Comparison of ENCODE assay signal across 11 cellular contexts in the genomic region with DNA sequence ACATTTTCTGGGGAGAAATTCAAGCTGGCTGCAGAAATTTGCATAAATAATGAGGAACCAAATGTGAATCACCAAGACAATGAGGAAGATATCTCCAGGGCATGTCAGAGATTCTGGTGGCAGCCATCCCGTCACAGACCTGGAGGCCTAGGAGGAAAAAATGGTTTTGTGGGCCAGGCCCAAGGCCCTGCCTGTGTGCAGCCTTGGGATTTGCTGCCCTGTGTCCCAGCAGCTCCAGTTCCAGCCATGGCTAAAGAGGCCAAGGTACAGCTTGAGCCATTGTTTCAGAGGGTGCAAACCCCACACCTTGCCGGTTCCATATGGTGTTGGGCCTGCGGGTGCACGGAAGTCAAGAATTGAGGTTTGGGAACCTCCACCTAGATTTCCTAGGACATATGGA.
"Had no signal": no experiment of that assay in that cellular context is flagged by ENCODE, and none has a peak within 500 bp of the region (broad histone marks: within the 10 kb centered on the region; RNA-seq: fewer than 3 reads in every experiment).

No MANE protein-coding gene starts in this region.

- H3K36me3 ChIP-seq: HAP-1 had no signal

- H2AFZ ChIP-seq: GM23248, GM23338 had no signal

- H3K4me1 ChIP-seq: HAP-1 had no signal

- DNase-seq: GM23248, GOT3, H7, H9, HCEC 1CT, HFFc6 had no signal

- H3K27ac ChIP-seq: GM23248 had no signal

- FAIRE-seq: H1, H54 had no signal

- H3K4me3 ChIP-seq: GM23248, GM23338, HAP-1 had no signal

- H3K4me2 ChIP-seq: GM23338 had no signal

- H3K9me3 ChIP-seq: HAP-1 had no signal

- H3K9ac ChIP-seq: GM23248 had no signal

- ATAC-seq: GM23338, HCT116 had no signal
